Comparison of ENCODE assay signal across 2 cellular contexts in genomic region chr3:135965506-135966348, GRCh38.
TF ChIP-seq lines count a peak whose summit lies in the region.

Gene PPP2R3A (plus strand): TSS chr3:135965728. CDS start chr3:136001499, 35,771 bp downstream.

TF ChIP-seq in IMR-90, 13 proteins besides CTCF, POLR2A, EP300 and RAD21 (continued from another document):
- no peak for TF ChIP-seq RCOR1 (IDR thresholded peaks at IDR 0.05; ENCODE audit: insufficient replicate concordance, low read length)
- peak; percentile 50; the same call in 1 of the 2 replicates for TF ChIP-seq MXI1 (IDR thresholded peaks at IDR 0.05; ENCODE audit: borderline replicate concordance, low read depth, low read length)
- TF ChIP-seq RFX5 (IDR thresholded peaks at IDR 0.05; ENCODE audit: low read depth, low read length), result no peak
- TF ChIP-seq NFE2L2 (IDR thresholded peaks at IDR 0.05; ENCODE audit: low read depth, low read length), result no peak
- no peak for TF ChIP-seq CEBPB (IDR thresholded peaks at IDR 0.05; ENCODE audit: low read depth, low read length)
- no peak for TF ChIP-seq MAFK (IDR thresholded peaks at IDR 0.05; ENCODE audit: low read depth, low read length)
- no peak for TF ChIP-seq BHLHE40 (IDR thresholded peaks at IDR 0.05; ENCODE audit: low read depth, low read length)
- no peak for TF ChIP-seq CHD1 (IDR thresholded peaks at IDR 0.05; ENCODE audit: low read depth, low read length)
- no peak for TF ChIP-seq FOS (IDR thresholded peaks at IDR 0.05; ENCODE audit: low read depth, low read length)
- no peak for TF ChIP-seq ELK1 (IDR thresholded peaks at IDR 0.05; ENCODE audit: borderline replicate concordance, low read depth, low read length)
- no peak for TF ChIP-seq SMC3 (IDR thresholded peaks at IDR 0.05; ENCODE audit: low read depth, low read length)
- no peak for TF ChIP-seq USF2 (IDR thresholded peaks at IDR 0.05; ENCODE audit: low read depth, low read length)

TF ChIP-seq in neural cell, 6 proteins besides CTCF, POLR2A, EP300 and RAD21 (continued from another document):
- TF ChIP-seq EZH2 (IDR thresholded peaks at IDR 0.05; ENCODE audit: borderline replicate concordance, insufficient read depth, low read length, poor library complexity, severe bottlenecking), result no peak
- TF ChIP-seq REST (IDR thresholded peaks at IDR 0.05; ENCODE audit: borderline replicate concordance), result peak; percentile 6
- peak; percentile 66 for TF ChIP-seq POLR2AphosphoS5 (IDR thresholded peaks at IDR 0.05)
- peak; percentile 33 for TF ChIP-seq MXI1 (conservative IDR thresholded peaks at IDR 0.05; ENCODE audit: poor library complexity, severe bottlenecking)
- TF ChIP-seq TAF1 (IDR thresholded peaks at IDR 0.05; ENCODE audit: low read depth), result peak; percentile 46
